Comparison of ENCODE assay signal across 22 cellular contexts in the genomic region with DNA sequence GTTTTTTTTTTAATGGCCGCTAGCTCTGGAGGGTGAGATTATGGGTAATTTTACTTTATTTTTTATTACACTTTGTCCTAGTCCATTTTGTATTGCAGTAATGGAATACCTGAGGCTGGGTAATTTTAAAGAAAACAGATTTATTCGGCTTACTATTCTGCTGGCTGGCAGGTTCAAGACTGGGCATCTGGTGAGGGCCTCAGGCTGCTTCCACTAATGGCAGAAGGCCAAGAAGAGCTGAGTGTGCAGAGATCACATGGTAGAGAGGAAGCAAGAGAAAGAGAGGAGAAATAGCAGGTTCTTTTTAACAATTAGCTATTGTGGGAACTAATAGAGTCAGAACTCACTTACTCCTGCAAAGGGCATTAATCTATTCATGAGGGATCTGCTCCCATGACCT. TPM values are rescaled to one million over a fixed set of nuclear protein-coding genes. Genes with fewer than 3 reads are reported as not detected.
"Had no signal": no experiment of that assay in that cellular context is flagged by ENCODE, and none has a peak within 500 bp of the region (broad histone marks: within the 10 kb centered on the region; RNA-seq: fewer than 3 reads in every experiment).

No MANE protein-coding gene starts in this region.

- H3K4me1 Mint-ChIP-seq: naive thymus-derived CD8-positive, alpha-beta T cell; stimulated activated effector memory CD8-positive, alpha-beta T cell treated with anti-CD3 and anti-CD28 coated beads, Interleukin-12 subunit alpha, Interleukin-12 subunit beta, amount 100 ng/mL, for 72 hours had no signal

- H3K36me3 ChIP-seq: gastrocnemius medialis, heart left ventricle, left lung, neutrophil, pancreas, prostate gland, right atrium auricular region, stomach, tibial artery, upper lobe of left lung had no signal

- H3K4me1 ChIP-seq: gastrocnemius medialis, heart left ventricle, left lung, pancreas, prostate gland, right atrium auricular region, stomach, tibial artery, upper lobe of left lung had no signal

- H3K4me3 ChIP-seq: dorsolateral prefrontal cortex, gastrocnemius medialis, heart left ventricle, hepatocyte, left lung, pancreas, prostate gland, right atrium auricular region, stomach, tibial artery, upper lobe of left lung had no signal

- H3K9me3 ChIP-seq: gastrocnemius medialis, heart left ventricle, left lung, neutrophil, pancreas, prostate gland, right atrium auricular region, stomach, tibial artery, upper lobe of left lung had no signal

- ATAC-seq: gastrocnemius medialis; heart left ventricle; left lung; naive thymus-derived CD8-positive, alpha-beta T cell; pancreas; sciatic nerve; stimulated activated effector memory CD8-positive, alpha-beta T cell treated with anti-CD3 and anti-CD28 coated beads, Interleukin-12 subunit alpha, Interleukin-12 subunit beta, amount 100 ng/mL, for 72 hours had no signal

- H3K27ac ChIP-seq: dorsolateral prefrontal cortex, gastrocnemius medialis, heart left ventricle, hepatocyte, left lung, neutrophil, pancreas, prostate gland, right atrium auricular region, stomach, tibial artery, upper lobe of left lung had no signal

- H3K4me3 Mint-ChIP-seq: naive thymus-derived CD8-positive, alpha-beta T cell; stimulated activated effector memory CD8-positive, alpha-beta T cell treated with anti-CD3 and anti-CD28 coated beads, Interleukin-12 subunit alpha, Interleukin-12 subunit beta, amount 100 ng/mL, for 72 hours had no signal

- H3K27me3 ChIP-seq: gastrocnemius medialis, heart left ventricle, hepatocyte, left lung, neutrophil, pancreas, right atrium auricular region, stomach, tibial artery, upper lobe of left lung had no signal

- H3K27ac Mint-ChIP-seq: naive thymus-derived CD8-positive, alpha-beta T cell; stimulated activated effector memory CD8-positive, alpha-beta T cell treated with anti-CD3 and anti-CD28 coated beads, Interleukin-12 subunit alpha, Interleukin-12 subunit beta, amount 100 ng/mL, for 72 hours had no signal

- DNase-seq: dorsolateral prefrontal cortex; effector CD4-positive, alpha-beta T cell; gastrocnemius medialis; heart left ventricle; kidney; left lung; mesenchymal stem cell; midbrain; naive thymus-derived CD8-positive, alpha-beta T cell; pancreas; stimulated activated CD4-positive, alpha-beta T cell treated with anti-CD3 and anti-CD28 coated beads, Interleukin-2, amount 100 ng/mL, for 24 hours; stimulated activated CD4-positive, alpha-beta T cell treated with anti-CD3 and anti-CD28 coated beads, Interleukin-4, amount 100 ng/mL, for 24 hours; stimulated activated naive CD4-positive, alpha-beta T cell treated with Interleukin-2 at 50 U/mL for 16 hours; stomach; tibial artery; upper lobe of left lung had no signal

- H3K36me3 Mint-ChIP-seq: naive thymus-derived CD8-positive, alpha-beta T cell; stimulated activated effector memory CD8-positive, alpha-beta T cell treated with anti-CD3 and anti-CD28 coated beads, Interleukin-12 subunit alpha, Interleukin-12 subunit beta, amount 100 ng/mL, for 72 hours had no signal

RNA-seq across cellular contexts. Expression of gene ARHGAP28, which starts 52.4 kb away (rescaled TPM):
- total RNA-seq: naive thymus-derived CD8-positive, alpha-beta T cell had no signal
